16 cellular contexts compared by ENCODE assay signal in the genomic region with DNA sequence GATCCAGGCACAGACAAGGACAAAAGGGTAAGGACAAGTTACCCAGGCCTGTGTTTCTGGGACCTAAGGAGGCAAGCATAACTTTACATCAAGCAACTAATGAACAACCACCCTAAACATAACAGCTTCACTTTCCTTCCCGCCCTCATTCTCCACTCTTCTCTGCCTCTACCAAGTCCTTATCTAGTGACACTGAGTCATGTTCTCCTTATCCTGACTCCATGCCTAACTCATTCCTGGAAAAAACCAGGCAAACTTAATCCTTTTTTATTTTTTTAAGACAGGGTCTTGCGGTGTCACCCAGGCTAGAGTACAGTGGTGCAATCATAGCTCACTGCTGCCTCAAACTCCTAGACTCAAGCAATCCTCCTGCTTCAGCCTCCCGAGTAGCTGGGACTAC. TPM values are rescaled to one million over a fixed set of nuclear protein-coding genes. Genes with fewer than 3 reads are reported as not detected.
A peak's percentile ranks its signal among the peaks of the same experiment; 100 is the strongest.
DNase-seq lines count a peak whose midpoint lies in the region; ATAC-seq, FAIRE-seq and TF ChIP-seq lines count a peak whose summit lies in the region.
"Had no signal": no experiment of that assay in that cellular context is flagged by ENCODE, and none has a peak within 500 bp of the region (broad histone marks: within the 10 kb centered on the region; RNA-seq: fewer than 3 reads in every experiment).

No MANE protein-coding gene starts in this region.

- no peak overlapping the region for H4K8ac ChIP-seq in IMR-90 (ENCODE audit: low read depth in 2 of 2, low read length in 2 of 2)

- H2AK5ac ChIP-seq in IMR-90 (ENCODE audit: low read depth, low read length), result peak overlapping the region; percentile 35

- no peak for TF ChIP-seq POLR2A in IMR-90 (IDR thresholded peaks at IDR 0.05; ENCODE audit: low read depth, low read length)

- BruUV-seq in IMR-90 (replicated peaks; lab: Mats Ljungman, UMichigan), result no TSS peak

- H3K27ac ChIP-seq in IMR-90 (ENCODE audit: insufficient read depth, low read length), result no peak overlapping the region
- H3K27ac ChIP-seq in astrocyte (ENCODE audit: low read depth, low read length), result peak overlapping the region; percentile 96
- peak overlapping the region; percentile 25 for H3K27ac ChIP-seq in subcutaneous abdominal adipose tissue (ENCODE audit: low read depth, low read length)

- peaks cover 22% of the 10 kb centered on the region for H3K4me1 Mint-ChIP-seq in astrocyte (ENCODE audit: low read depth, unreplicated experiment)

- H3K4me2 ChIP-seq in IMR-90 (ENCODE audit: low read depth, low read length) (no peak overlapping the region), astrocyte (ENCODE audit: low read length) (no peak overlapping the region)
- H3K4me2 ChIP-seq: SK-N-SH had no signal

- no peak for FAIRE-seq in astrocyte (lab: Jason Lieb, UNC)
- FAIRE-seq: GM18507, HTR-8/SVneo had no signal

- H3K4me3 ChIP-seq in IMR-90 (ENCODE audit: insufficient read depth, low read depth, low read length) (no peak overlapping the region), astrocyte (ENCODE audit: insufficient read depth, low read depth, low read length) (no peak overlapping the region), fibroblast of pulmonary artery (replicated peaks; ENCODE audit: low read depth, low read length) (no peak overlapping the region), subcutaneous abdominal adipose tissue (ENCODE audit: low read depth in 1 of 5, low read length in 5 of 5) (no peak overlapping the region)

- H2BK5ac ChIP-seq in IMR-90 (ENCODE audit: low read depth, low read length, poor library complexity, severe bottlenecking), result peak overlapping the region; percentile 10

- no peak overlapping the region for H2AFZ ChIP-seq in IMR-90 (replicated peaks; ENCODE audit: low read length, poor library complexity)
- no peak overlapping the region for H2AFZ ChIP-seq in astrocyte (ENCODE audit: low read depth, low read length)

- H3K4me3 Mint-ChIP-seq in astrocyte (ENCODE audit: unreplicated experiment), result peak overlapping the region; percentile 67

- DNase-seq in IMR-90 (peak; percentile 59), astrocyte (ENCODE audit: low read depth) (peak; percentile 86), fibroblast of pulmonary artery (ENCODE audit: low read depth) (peak; percentile 88), Right ventricle myocardium inferior (ENCODE audit: missing footprints) (no peak), AML-193 (lab: John Stamatoyannopoulos, UW) (no peak), NCI-H2171 (lab: John Stamatoyannopoulos, UW) (no peak)
- DNase-seq: C1 segment of cervical spinal cord, DMS153, NCI-H146, NCI-H2081 treated with DMSO at 0.1 percent for 48 hours, NCI-H69, PC-3, SK-N-SH had no signal

- ATAC-seq in IMR-90 (ENCODE audit: low read depth), result no peak
- ATAC-seq in Right ventricle myocardium inferior, result no peak
- ATAC-seq: PC-3 had no signal

- H3K79me2 ChIP-seq in astrocyte (ENCODE audit: insufficient read depth, low read length), result peaks cover 16% of the 10 kb centered on the region

- no peaks in the 10 kb centered on the region for H3K27me3 ChIP-seq in IMR-90 (ENCODE audit: control insufficient read depth, insufficient read depth, low read length)
- H3K27me3 ChIP-seq in astrocyte (ENCODE audit: insufficient read depth, low read length), result no peaks in the 10 kb centered on the region
- H3K27me3 ChIP-seq in subcutaneous abdominal adipose tissue (ENCODE audit: control insufficient read depth in 5 of 5, insufficient read depth in 4 of 5, low read length in 5 of 5), result no peaks in the 10 kb centered on the region

- WGBS in IMR-90 (ENCODE audit: extremely low coverage in 2 of 2, insufficient read length in 1 of 2), 2 experiments, result 100% methylated on average over 2 of the region's 3 CpGs; no CpG with 5 or more reads in 1 of the 2 experiments

- peak overlapping the region; percentile 52; the same call in 1 of the 2 replicates for H4K91ac ChIP-seq in IMR-90 (ENCODE audit: insufficient read depth, low read depth, low read length)

- H3K4ac ChIP-seq in IMR-90 (ENCODE audit: low read depth, low read length), result peak overlapping the region; percentile 3; the same call in 1 of the 2 replicates

- peak overlapping the region; percentile 69 for H3K27ac Mint-ChIP-seq in astrocyte (ENCODE audit: unreplicated experiment)

- H3K9ac ChIP-seq in IMR-90 (ENCODE audit: low read depth, low read length) (no peak overlapping the region), astrocyte (ENCODE audit: low read length) (peak overlapping the region; percentile 85), subcutaneous abdominal adipose tissue (ENCODE audit: low read length in 5 of 5) (no peak overlapping the region)
- H3K9ac ChIP-seq: SK-N-SH had no signal

- H3K56ac ChIP-seq in IMR-90 (ENCODE audit: extremely low read depth, insufficient read depth, low read length), result no peak overlapping the region

- peaks cover 6% of the 10 kb centered on the region for H3K9me3 Mint-ChIP-seq in astrocyte (ENCODE audit: unreplicated experiment)

- TF ChIP-seq RAD21 in IMR-90 (IDR thresholded peaks at IDR 0.05; ENCODE audit: low read length), result no peak

- CTCF ChIA-PET in IMR-90 (lab: Yijun Ruan, JAX), result interaction anchor here (0.8 to 1.0 kb wide), 2 partner anchors 14 to 117 kb away, joined by 3 read pairs; no protein-coding TSS in a partner anchor

- H3K36me3 ChIP-seq in IMR-90 (ENCODE audit: control insufficient read depth, insufficient read depth, low read length), result peaks cover 16% of the 10 kb centered on the region
- peaks cover 11% of the 10 kb centered on the region for H3K36me3 ChIP-seq in astrocyte (ENCODE audit: insufficient read depth, low read length)
- peaks cover 0 to 26% (median 18%) of the 10 kb centered on the region in 5 donors for H3K36me3 ChIP-seq in subcutaneous abdominal adipose tissue (ENCODE audit: control insufficient read depth in 5 of 5, insufficient read depth in 5 of 5, low read length in 5 of 5)

- peaks cover 8% of the 10 kb centered on the region for H3K4me1 ChIP-seq in IMR-90 (ENCODE audit: control insufficient read depth, insufficient read depth, low read length)
- H3K4me1 ChIP-seq in astrocyte (ENCODE audit: insufficient read depth, low read length), result peaks cover 55% of the 10 kb centered on the region
- H3K4me1 ChIP-seq in subcutaneous abdominal adipose tissue (ENCODE audit: control insufficient read depth in 5 of 5, insufficient read depth in 5 of 5, low read length in 5 of 5), result peaks cover 6 to 45% (median 36%) of the 10 kb centered on the region in 5 donors

- H4K20me1 ChIP-seq in IMR-90 (ENCODE audit: insufficient read depth, low read length) (no peaks in the 10 kb centered on the region), astrocyte (ENCODE audit: insufficient read depth, low read length) (no peaks in the 10 kb centered on the region)

- POLR2A ChIA-PET in IMR-90 (lab: Charles Lee; ENCODE audit: unreplicated experiment), result no interaction called here

- no peak for TF ChIP-seq CTCF in IMR-90 (conservative IDR thresholded peaks at IDR 0.05; ENCODE audit: low read depth, low read length)
- TF ChIP-seq CTCF in astrocyte (IDR thresholded peaks at IDR 0.05; ENCODE audit: insufficient read depth, low read depth, low read length), result no peak
- no peak for TF ChIP-seq CTCF in fibroblast of pulmonary artery (IDR thresholded peaks at IDR 0.05; ENCODE audit: low read length, missing control alignments)

- H3K9me3 ChIP-seq in IMR-90 (ENCODE audit: control insufficient read depth, insufficient read depth, low read length) (no peaks in the 10 kb centered on the region), astrocyte (ENCODE audit: insufficient read depth, low read depth, low read length) (no peaks in the 10 kb centered on the region), subcutaneous abdominal adipose tissue (ENCODE audit: control insufficient read depth in 5 of 5, low read length in 5 of 5) (no peaks in the 10 kb centered on the region)
- H3K9me3 ChIP-seq: SK-N-SH had no signal

- H3K79me1 ChIP-seq in IMR-90 (ENCODE audit: low read depth in 1 of 2, low read length in 2 of 2), result peaks cover 24 to 69% of the 10 kb centered on the region in 2 experiments

- H3K23ac ChIP-seq in IMR-90 (ENCODE audit: low read depth, low read length), result no peak overlapping the region

- H3K18ac ChIP-seq in IMR-90 (ENCODE audit: low read depth, low read length), result no peak overlapping the region

- 0 out of 2 replicates have a peak overlapping the region, but pooled peaks have one; percentile 4 for H2BK120ac ChIP-seq in IMR-90 (ENCODE audit: low read depth, low read length)

- in situ Hi-C loops in IMR-90 (cut with MboI; ENCODE audit: low sequenced_read_pairs), result loop anchor here (5.0 kb wide), 1 partner anchor 106 kb away; no protein-coding TSS in a partner anchor

- peaks cover 28% of the 10 kb centered on the region for H3K9me1 ChIP-seq in IMR-90 (ENCODE audit: insufficient read depth, low read length)

- no peak overlapping the region for H3K14ac ChIP-seq in IMR-90 (replicated peaks; ENCODE audit: low read depth, low read length)

- no peaks in the 10 kb centered on the region for H3K27me3 Mint-ChIP-seq in astrocyte (ENCODE audit: low read depth, unreplicated experiment)

- intact Hi-C loops in IMR-90 (cut with micrococcal nuclease), result no loop called here
- intact Hi-C loops in Right ventricle myocardium inferior (cut with DNase I), result no loop called here

- no peak overlapping the region for H2AK9ac ChIP-seq in IMR-90 (replicated peaks; ENCODE audit: low read depth, low read length, poor library complexity)

- H2BK15ac ChIP-seq in IMR-90 (ENCODE audit: low read depth, low read length), result no peak overlapping the region; the same call in 2 of the 3 replicates

- peak overlapping the region; percentile 26; the same call in 1 of the 2 replicates for H2BK20ac ChIP-seq in IMR-90 (ENCODE audit: low read depth, low read length)

- H3K36me3 Mint-ChIP-seq in astrocyte (ENCODE audit: low read depth, unreplicated experiment), result peaks cover 13% of the 10 kb centered on the region

- H4K5ac ChIP-seq in IMR-90 (ENCODE audit: low read depth, low read length), result no peak overlapping the region

- dilution Hi-C loops in IMR-90 (cut with HindIII; ENCODE audit: low sequenced_read_pairs, unreplicated experiment), result no loop called here

TF ChIP-seq in IMR-90, 13 proteins besides CTCF, POLR2A, EP300 and RAD21 (continues in another document):
- TF ChIP-seq FOS (IDR thresholded peaks at IDR 0.05; ENCODE audit: low read depth, low read length), result no peak
- TF ChIP-seq CEBPB (IDR thresholded peaks at IDR 0.05; ENCODE audit: low read depth, low read length), result peak; percentile 49; the same call in 1 of the 2 replicates
- TF ChIP-seq MAFK (IDR thresholded peaks at IDR 0.05; ENCODE audit: low read depth, low read length), result no peak
- TF ChIP-seq CHD1 (IDR thresholded peaks at IDR 0.05; ENCODE audit: low read depth, low read length), result no peak
- no peak for TF ChIP-seq RCOR1 (IDR thresholded peaks at IDR 0.05; ENCODE audit: insufficient replicate concordance, low read length)
- no peak for TF ChIP-seq RFX5 (IDR thresholded peaks at IDR 0.05; ENCODE audit: low read depth, low read length)

RNA-seq across cellular contexts. Expression of gene TMEM44, which starts 44.5 kb away (rescaled TPM):
- total RNA-seq in IMR-90 (2012; rRNA removed), result 7.8 and 9.7 TPM in 2 replicates
- polyA plus RNA-seq in IMR-90 (2012; rRNA removed), result 22.4 and 24.2 TPM in 2 replicates
- 13.9 and 18.1 TPM in 2 replicates for polyA plus RNA-seq in IMR-90 (2012; cell fraction: cytosol; rRNA removed)
- 104 and 111 TPM in 2 replicates for polyA plus RNA-seq in IMR-90 (2012; cell fraction: nucleus; rRNA removed; ENCODE audit: low replicate concordance)
- 9.8 and 10.5 TPM in 2 replicates for total RNA-seq in astrocyte
- 6.1 TPM for total RNA-seq in Right ventricle myocardium inferior

Comparison
In these comparisons a context has a peak if more than half of its experiments do, and no peak if none do; other contexts are left out.
1. DNase-seq: peak in IMR-90 (single experiment), astrocyte (single experiment) and fibroblast of pulmonary artery (single experiment); none in Right ventricle myocardium inferior (single experiment), AML-193 (0 of 2) and NCI-H2171 (single experiment).